ENCODE assay signal across 9 cellular contexts in genomic region chr22:30290679-30291333, GRCh38. TPM values are rescaled to one million over a fixed set of nuclear protein-coding genes. Genes with fewer than 3 reads are reported as not detected.
A peak's percentile ranks its signal among the peaks of the same experiment; 100 is the strongest.
DNase-seq lines count a peak whose midpoint lies in the region; ATAC-seq, FAIRE-seq and TF ChIP-seq lines count a peak whose summit lies in the region.
"Had no signal": no experiment of that assay in that cellular context is flagged by ENCODE, and none has a peak within 500 bp of the region (broad histone marks: within the 10 kb centered on the region; RNA-seq: fewer than 3 reads in every experiment).

No MANE protein-coding gene starts in this region.

- H3K9ac ChIP-seq in BLaER1 treated with 17β-estradiol and CSF1 and Interleukin-3, amounts not matched to agents 10 nM and 100 nM, result peak overlapping the region; percentile 49 to 83 (median 76); a peak in 19 of 22 replicates

- no peak for FAIRE-seq in pancreas (lab: Jason Lieb, UNC)
- FAIRE-seq: islet of Langerhans had no signal

- peaks cover 58 to 89% (median 75%) of the 10 kb centered on the region in 10 experiments for H3K4me1 ChIP-seq in BLaER1 treated with 17β-estradiol and CSF1 and Interleukin-3, amounts not matched to agents 10 nM and 100 nM
- peaks cover 10 to 23% (median 22%) of the 10 kb centered on the region in 3 donors for H3K4me1 ChIP-seq in pancreas

- intact Hi-C loops in pancreas (cut with DNase I), result no loop called here

- TF ChIP-seq CTCF in pancreas (IDR thresholded peaks at IDR 0.05), result no peak

- ATAC-seq in pancreas, result peak; percentile 22 to 44 (median 26)
- ATAC-seq in HG02623 (IDR thresholded peaks at IDR 0.05; ENCODE audit: unreplicated experiment), result no peak
- ATAC-seq in GM19395 (IDR thresholded peaks at IDR 0.05; ENCODE audit: unreplicated experiment), result no peak

- H3K4me2 ChIP-seq in BLaER1 treated with 17β-estradiol and CSF1 and Interleukin-3, amounts not matched to agents 10 nM and 100 nM, result peak overlapping the region; percentile 96 to 100 (median 99)

- peaks cover 34% of the 10 kb centered on the region for H3K4me1 Mint-ChIP-seq in activated naive CD8-positive, alpha-beta T cell treated with anti-CD3 and anti-CD28 coated beads for 36 hours

- H3K36me3 ChIP-seq in BLaER1 treated with 17β-estradiol and CSF1 and Interleukin-3, amounts not matched to agents 10 nM and 100 nM, result peaks cover 19 to 42% (median 39%) of the 10 kb centered on the region in 11 experiments; a peak in 21 of 22 replicates
- peaks cover 0 to 25% (median 3%) of the 10 kb centered on the region in 3 donors for H3K36me3 ChIP-seq in pancreas

- peak overlapping the region in 4 of 10 experiments; percentile 22 to 80 (median 48); a peak in 8 of 20 replicates for H3K4me3 ChIP-seq in BLaER1 treated with 17β-estradiol and CSF1 and Interleukin-3, amounts not matched to agents 10 nM and 100 nM
- no peak overlapping the region for H3K4me3 ChIP-seq in Jurkat, Clone E6-1 (ENCODE audit: low read length)
- H3K4me3 ChIP-seq in pancreas, result no peak overlapping the region

- H3K27me3 ChIP-seq in BLaER1 treated with 17β-estradiol and CSF1 and Interleukin-3, amounts not matched to agents 10 nM and 100 nM, result no peaks in the 10 kb centered on the region
- H3K27me3 ChIP-seq in pancreas, result no peaks in the 10 kb centered on the region

- DNase-seq in Jurkat, Clone E6-1 (ENCODE audit: low read depth, low spot score), result peak; percentile 90
- DNase-seq in activated naive CD8-positive, alpha-beta T cell treated with anti-CD3 and anti-CD28 coated beads for 36 hours, result no peak
- DNase-seq in glomerular visceral epithelial cell (ENCODE audit: extremely low spot score) (peak; percentile 72), pancreas (peak; percentile 82 to 92 (median 84))
- no peak for DNase-seq in activated effector memory CD4-positive, alpha-beta T cell treated with anti-CD3 and anti-CD28 coated beads, Interleukin-2, amount 50 U/mL, for 16 hours

- H4K20me1 ChIP-seq in BLaER1 treated with 17β-estradiol and CSF1 and Interleukin-3, amounts not matched to agents 10 nM and 100 nM, result peaks cover 0 to 37% (median 0%) of the 10 kb centered on the region in 11 experiments; a peak in 4 of 22 replicates

- H3K9me3 ChIP-seq in BLaER1 treated with 17β-estradiol and CSF1 and Interleukin-3, amounts not matched to agents 10 nM and 100 nM (replicated peaks in 1 of 11), result no peaks in the 10 kb centered on the region
- H3K9me3 ChIP-seq in pancreas, result no peaks in the 10 kb centered on the region

- peak overlapping the region; percentile 12 to 89 (median 78); a peak in 20 of 22 replicates for H3K27ac ChIP-seq in BLaER1 treated with 17β-estradiol and CSF1 and Interleukin-3, amounts not matched to agents 10 nM and 100 nM
- H3K27ac ChIP-seq in pancreas, result peak overlapping the region; percentile 46 to 80 (median 76)

- WGBS in pancreas, 2 donors, result 16 to 21% methylated on average over 5 of the region's 5 CpGs

- peak overlapping the region; percentile 42 for H3K27ac Mint-ChIP-seq in activated naive CD8-positive, alpha-beta T cell treated with anti-CD3 and anti-CD28 coated beads for 36 hours

- no peak overlapping the region for H3K4me3 Mint-ChIP-seq in activated naive CD8-positive, alpha-beta T cell treated with anti-CD3 and anti-CD28 coated beads for 36 hours

- H3K36me3 Mint-ChIP-seq in activated naive CD8-positive, alpha-beta T cell treated with anti-CD3 and anti-CD28 coated beads for 36 hours, result no peaks in the 10 kb centered on the region

- H3K9me3 Mint-ChIP-seq in activated naive CD8-positive, alpha-beta T cell treated with anti-CD3 and anti-CD28 coated beads for 36 hours, result no peaks in the 10 kb centered on the region

- H3K27me3 Mint-ChIP-seq in activated naive CD8-positive, alpha-beta T cell treated with anti-CD3 and anti-CD28 coated beads for 36 hours, result no peaks in the 10 kb centered on the region

RNA-seq across cellular contexts. Expression of gene CASTOR1, which starts 1.5 kb away (rescaled TPM):
- polyA plus RNA-seq in Jurkat, Clone E6-1 (2012; ENCODE audit: insufficient read depth, insufficient read length), result 12.7 TPM
- 1 to 10 TPM; 2.8 to 3.5 TPM for total RNA-seq in activated naive CD8-positive, alpha-beta T cell treated with anti-CD3 and anti-CD28 coated beads for 36 hours
- 1 to 10 TPM; 1.8 to 7.3 (median 3.8) TPM for total RNA-seq in pancreas
- 1 to 10 TPM; 7.3 to 8.3 TPM for polyA plus RNA-seq in pancreas

RNA-seq across cellular contexts. Expression of gene OSM, which starts 24.2 kb away (rescaled TPM):
- polyA plus RNA-seq in Jurkat, Clone E6-1 (2012; ENCODE audit: insufficient read depth, insufficient read length), result not detected
- total RNA-seq in activated naive CD8-positive, alpha-beta T cell treated with anti-CD3 and anti-CD28 coated beads for 36 hours, result 10 to 100 TPM; 47.9 to 50.7 TPM
- 1 to 10 TPM in 2 of 6 donors, under 1 TPM in 3, not detected in 1; 0.13 to 1.5 (median 0.38) TPM for total RNA-seq in pancreas
- polyA plus RNA-seq in pancreas, result under 1 TPM; 0.23 to 0.26 TPM

RNA-seq across cellular contexts. Expression of gene TBC1D10A, which starts 35.9 kb away (rescaled TPM):
- polyA plus RNA-seq in Jurkat, Clone E6-1 (2012; ENCODE audit: insufficient read depth, insufficient read length), result 24.0 TPM
- total RNA-seq in activated naive CD8-positive, alpha-beta T cell treated with anti-CD3 and anti-CD28 coated beads for 36 hours, result 10 to 100 TPM; 13.0 to 14.4 TPM
- total RNA-seq in pancreas, result 10 to 100 TPM in 1 of 6 donors, 1 to 10 TPM in 5; 4.0 to 14.1 (median 7.4) TPM
- polyA plus RNA-seq in pancreas, result 10 to 100 TPM; 12.4 to 19.4 TPM

RNA-seq across cellular contexts. Expression of gene LIF, which starts 44.2 kb away (rescaled TPM):
- 1.0 TPM for polyA plus RNA-seq in Jurkat, Clone E6-1 (2012; ENCODE audit: insufficient read depth, insufficient read length)
- total RNA-seq in activated naive CD8-positive, alpha-beta T cell treated with anti-CD3 and anti-CD28 coated beads for 36 hours, result 100 to 1,000 TPM; 282 to 288 TPM
- total RNA-seq in pancreas, result 1 to 10 TPM in 4 of 6 donors, under 1 TPM in 2; 0.32 to 5.8 (median 1.5) TPM
- polyA plus RNA-seq in pancreas, result 1 to 10 TPM; 2.7 to 4.5 TPM

Comparison
In these comparisons a context has a peak if more than half of its experiments do, and no peak if none do; other contexts are left out.
1. DNase-seq: peak in Jurkat, Clone E6-1 (single experiment), glomerular visceral epithelial cell (single experiment) and pancreas (6 of 6); none in activated naive CD8-positive, alpha-beta T cell treated with anti-CD3 and anti-CD28 coated beads for 36 hours (single experiment) and activated effector memory CD4-positive, alpha-beta T cell treated with anti-CD3 and anti-CD28 coated beads, Interleukin-2, amount 50 U/mL, for 16 hours (single experiment).
2. ATAC-seq: peak in pancreas (4 of 4); none in HG02623 (single experiment) and GM19395 (single experiment).
3. RNA of gene OSM, which starts 24.2 kb away (total RNA-seq): 47.9 to 50.7 TPM in activated naive CD8-positive, alpha-beta T cell treated with anti-CD3 and anti-CD28 coated beads for 36 hours; 0.13 to 1.5 TPM in pancreas; every median in the first group is over 10 times any median in the second.